Comparison of ENCODE assay signal across 39 cellular contexts in the genomic region with DNA sequence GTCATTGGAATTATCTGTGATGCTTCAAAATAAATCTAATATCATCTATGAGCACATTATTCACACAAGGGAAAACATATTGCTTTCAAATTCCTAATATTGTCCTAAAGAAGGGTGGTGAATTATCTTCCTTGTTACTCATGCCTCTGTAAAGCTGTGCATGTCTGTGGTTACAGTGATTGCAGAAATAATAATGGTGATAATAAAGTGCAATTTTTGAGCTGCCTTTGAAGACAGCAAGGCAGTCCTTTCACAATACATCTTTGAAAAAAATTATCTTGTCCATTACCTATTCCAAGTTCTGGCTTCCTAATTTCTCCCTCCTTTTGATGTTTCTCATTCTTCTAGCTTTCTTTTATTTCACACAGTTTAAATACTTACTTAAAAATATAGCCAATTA.
"Had no signal": no experiment of that assay in that cellular context is flagged by ENCODE, and none has a peak within 500 bp of the region (broad histone marks: within the 10 kb centered on the region; RNA-seq: fewer than 3 reads in every experiment).

No MANE protein-coding gene starts in this region.

- H3K36me3 Mint-ChIP-seq: activated naive CD4-positive, alpha-beta T cell treated with anti-CD3 and anti-CD28 coated beads, Interleukin-2, amount 10 ng/mL, durations not matched to agents 7 days and 5 days; activated naive CD4-positive, alpha-beta T cell treated with anti-CD3 and anti-CD28 coated beads, Interleukin-2, amount 50 U/mL, for 24 hours; activated naive CD8-positive, alpha-beta T cell; activated naive CD8-positive, alpha-beta T cell treated with anti-CD3 and anti-CD28 coated beads for 36 hours; activated naive CD8-positive, alpha-beta T cell treated with anti-CD3 and anti-CD28 coated beads, Interleukin-2, amount 10 ng/mL, durations not matched to agents 7 days and 5 days; brain had no signal

- H3K4me1 Mint-ChIP-seq: activated naive CD4-positive, alpha-beta T cell treated with anti-CD3 and anti-CD28 coated beads, Interleukin-2, amount 10 ng/mL, durations not matched to agents 7 days and 5 days; activated naive CD4-positive, alpha-beta T cell treated with anti-CD3 and anti-CD28 coated beads, Interleukin-2, amount 50 U/mL, for 24 hours; activated naive CD8-positive, alpha-beta T cell treated with anti-CD3 and anti-CD28 coated beads for 36 hours; activated naive CD8-positive, alpha-beta T cell treated with anti-CD3 and anti-CD28 coated beads, Interleukin-2, amount 10 ng/mL, durations not matched to agents 7 days and 5 days; activated naive CD8-positive, alpha-beta T cell treated with anti-CD3 and anti-CD28 coated beads, Interleukin-2, amount 50 U/mL, for 24 hours; activated T-helper 17 cell treated with anti-CD3 and anti-CD28 coated beads, Interleukin-2, amount 50 U/mL, for 72 hours; brain; central memory CD8-positive, alpha-beta T cell had no signal

- H3K27ac ChIP-seq: adrenal gland, ascending aorta, body of pancreas, brain microvascular endothelial cell, breast epithelium, cardiac muscle cell had no signal

- H3K27me3 ChIP-seq: adrenal gland, ascending aorta, body of pancreas, brain microvascular endothelial cell, breast epithelium, cardiac muscle cell had no signal

- FAIRE-seq: astrocyte, bronchial epithelial cell had no signal

- H3K9me3 ChIP-seq: adrenal gland, ascending aorta, body of pancreas, breast epithelium had no signal

- DNase-seq: activated effector memory CD4-positive, alpha-beta T cell treated with anti-CD3 and anti-CD28 coated beads, Interleukin-2, amount 50 U/mL, for 16 hours; activated effector memory CD4-positive, alpha-beta T cell treated with Interleukin-2 at 50 U/mL for 16 hours; activated gamma-delta T cell; activated gamma-delta T cell treated with Interleukin-2 at 50 U/mL for 16 hours; activated naive CD4-positive, alpha-beta T cell; activated naive CD4-positive, alpha-beta T cell treated with anti-CD3 and anti-CD28 coated beads for 36 hours; activated naive CD4-positive, alpha-beta T cell treated with anti-CD3 and anti-CD28 coated beads, Interleukin-2, amount 10 ng/mL, durations not matched to agents 7 days and 5 days; activated naive CD4-positive, alpha-beta T cell treated with anti-CD3 and anti-CD28 coated beads, Interleukin-2, amount 50 U/mL, for 16 hours; activated naive CD4-positive, alpha-beta T cell treated with Interleukin-2 at 50 U/mL for 16 hours; activated naive CD8-positive, alpha-beta T cell treated with anti-CD3 and anti-CD28 coated beads for 36 hours; activated naive CD8-positive, alpha-beta T cell treated with anti-CD3 and anti-CD28 coated beads, Interleukin-2, amount 10 ng/mL, durations not matched to agents 7 days and 5 days; activated naive CD8-positive, alpha-beta T cell treated with anti-CD3 and anti-CD28 coated beads, Interleukin-2, amount 50 U/mL, for 24 hours; activated T-cell treated with anti-CD3 and anti-CD28 coated beads, Interleukin-2, amount 50 U/mL, for 24 hours; activated T-cell treated with anti-CD3 and anti-CD28 coated beads, Interleukin-2, amount 50 U/mL, for 4 hours; activated T-cell treated with anti-CD3 and anti-CD28 coated beads, Interleukin-2, amount 50 U/mL, for 48 hours; activated T-cell treated with anti-CD3 and anti-CD28 coated beads, Interleukin-2, amount 50 U/mL, for 72 hours; adrenal gland; amniotic stem cell; amygdala; anterior cingulate cortex; aorta; body of pancreas; brain microvascular endothelial cell; caudate nucleus; central memory CD4-positive, alpha-beta T cell; cerebellar nuclear complex had no signal

- H3K27ac Mint-ChIP-seq: activated naive CD4-positive, alpha-beta T cell treated with anti-CD3 and anti-CD28 coated beads for 36 hours; activated naive CD4-positive, alpha-beta T cell treated with anti-CD3 and anti-CD28 coated beads, Interleukin-2, amount 10 ng/mL, durations not matched to agents 7 days and 5 days; activated naive CD4-positive, alpha-beta T cell treated with anti-CD3 and anti-CD28 coated beads, Interleukin-2, amount 50 U/mL, for 24 hours; activated naive CD4-positive, alpha-beta T cell treated with anti-CD3 and anti-CD28 coated beads, Interleukin-2, amount 50 U/mL, for 72 hours; activated naive CD8-positive, alpha-beta T cell; activated naive CD8-positive, alpha-beta T cell treated with anti-CD3 and anti-CD28 coated beads for 36 hours; activated naive CD8-positive, alpha-beta T cell treated with anti-CD3 and anti-CD28 coated beads, Interleukin-2, amount 10 ng/mL, durations not matched to agents 7 days and 5 days; activated naive CD8-positive, alpha-beta T cell treated with anti-CD3 and anti-CD28 coated beads, Interleukin-2, amount 50 U/mL, for 24 hours; activated T-cell treated with anti-CD3 and anti-CD28 coated beads, Interleukin-2, amount 50 U/mL, for 24 hours; activated T-cell treated with anti-CD3 and anti-CD28 coated beads, Interleukin-2, amount 50 U/mL, for 72 hours; activated T-helper 1 cell treated with anti-CD3 and anti-CD28 coated beads, Interleukin-12 subunit alpha, Interleukin-12 subunit beta, Interleukin-2, Interleukin-4 antibody, amounts not matched to agents 30 ng/mL and 10 ng/mL and 1 ng/mL, durations not matched to agents 14 hours and 24 hours and 36 hours; activated T-helper 17 cell treated with anti-CD3 and anti-CD28 coated beads, Interleukin-2, amount 50 U/mL, for 72 hours; activated T-helper 2 cell treated with anti-CD3 and anti-CD28 coated beads, Interferon-gamma antibody, Interleukin-2, Interleukin-4, amounts not matched to agents 10 μg/mL and 5 μg/mL and 100 μg/mL, durations not matched to agents 14 hours and 24 hours and 36 hours; brain had no signal

- H3K36me3 ChIP-seq: adrenal gland, ascending aorta, brain microvascular endothelial cell, breast epithelium, cardiac muscle cell had no signal

- H3K4me3 Mint-ChIP-seq: activated naive CD4-positive, alpha-beta T cell treated with anti-CD3 and anti-CD28 coated beads for 36 hours; activated naive CD4-positive, alpha-beta T cell treated with anti-CD3 and anti-CD28 coated beads, Interleukin-2, amount 10 ng/mL, durations not matched to agents 7 days and 5 days; activated naive CD4-positive, alpha-beta T cell treated with anti-CD3 and anti-CD28 coated beads, Interleukin-2, amount 50 U/mL, for 24 hours; activated naive CD8-positive, alpha-beta T cell; activated naive CD8-positive, alpha-beta T cell treated with anti-CD3 and anti-CD28 coated beads for 36 hours; activated naive CD8-positive, alpha-beta T cell treated with anti-CD3 and anti-CD28 coated beads, Interleukin-2, amount 10 ng/mL, durations not matched to agents 7 days and 5 days; activated naive CD8-positive, alpha-beta T cell treated with anti-CD3 and anti-CD28 coated beads, Interleukin-2, amount 50 U/mL, for 24 hours; activated T-cell treated with anti-CD3 and anti-CD28 coated beads, Interleukin-2, amount 50 U/mL, for 24 hours; activated T-cell treated with anti-CD3 and anti-CD28 coated beads, Interleukin-2, amount 50 U/mL, for 4 hours; activated T-cell treated with anti-CD3 and anti-CD28 coated beads, Interleukin-2, amount 50 U/mL, for 72 hours; activated T-helper 1 cell treated with anti-CD3 and anti-CD28 coated beads, Interleukin-12 subunit alpha, Interleukin-12 subunit beta, Interleukin-2, Interleukin-4 antibody, amounts not matched to agents 30 ng/mL and 10 ng/mL and 1 ng/mL, durations not matched to agents 14 hours and 24 hours and 36 hours; activated T-helper 17 cell treated with anti-CD3 and anti-CD28 coated beads, Interleukin-2, amount 50 U/mL, for 72 hours; brain; central memory CD8-positive, alpha-beta T cell had no signal

- H3K27me3 Mint-ChIP-seq: activated naive CD4-positive, alpha-beta T cell treated with anti-CD3 and anti-CD28 coated beads, Interleukin-2, amount 10 ng/mL, durations not matched to agents 7 days and 5 days; activated naive CD4-positive, alpha-beta T cell treated with anti-CD3 and anti-CD28 coated beads, Interleukin-2, amount 50 U/mL, for 24 hours; activated naive CD8-positive, alpha-beta T cell; activated naive CD8-positive, alpha-beta T cell treated with anti-CD3 and anti-CD28 coated beads for 36 hours; activated naive CD8-positive, alpha-beta T cell treated with anti-CD3 and anti-CD28 coated beads, Interleukin-2, amount 10 ng/mL, durations not matched to agents 7 days and 5 days; activated naive CD8-positive, alpha-beta T cell treated with anti-CD3 and anti-CD28 coated beads, Interleukin-2, amount 50 U/mL, for 24 hours; activated T-cell treated with anti-CD3 and anti-CD28 coated beads, Interleukin-2, amount 50 U/mL, for 24 hours; activated T-helper 17 cell treated with anti-CD3 and anti-CD28 coated beads, Interleukin-2, amount 50 U/mL, for 72 hours; central memory CD8-positive, alpha-beta T cell had no signal

- H3K4me3 ChIP-seq: adrenal gland, ascending aorta, body of pancreas, breast epithelium, cardiac muscle cell had no signal

- H3K9me3 Mint-ChIP-seq: activated naive CD8-positive, alpha-beta T cell treated with anti-CD3 and anti-CD28 coated beads for 36 hours had no signal
